In genomic region chr11:13009921-13010736, GRCh38 we compare ENCODE assay signal across 9 cellular contexts. TPM values are rescaled to one million over a fixed set of nuclear protein-coding genes. Genes with fewer than 3 reads are reported as not detected.
A peak's percentile ranks its signal among the peaks of the same experiment; 100 is the strongest.
DNase-seq lines count a peak whose midpoint lies in the region; ATAC-seq, FAIRE-seq and TF ChIP-seq lines count a peak whose summit lies in the region.
"Had no signal": no experiment of that assay in that cellular context is flagged by ENCODE, and none has a peak within 500 bp of the region (broad histone marks: within the 10 kb centered on the region; RNA-seq: fewer than 3 reads in every experiment).

No MANE protein-coding gene starts in this region.

- no peak for DNase-seq in D721Med (ENCODE audit: insufficient read length, low spot score)
- DNase-seq in NCI-H1105 treated with DMSO at 0.1 percent for 48 hours (lab: John Stamatoyannopoulos, UW), result peak; percentile 50
- no peak for DNase-seq in epithelial cell of proximal tubule (ENCODE audit: low read depth)
- no peak for DNase-seq in NCI-H446 (lab: John Stamatoyannopoulos, UW)
- no peak for DNase-seq in brain microvascular endothelial cell
- no peak for DNase-seq in activated CD4-positive, CD25-positive, alpha-beta regulatory T cell treated with anti-CD3 and anti-CD28 coated beads, Interleukin-2, amount 50 U/mL, for 72 hours
- DNase-seq: activated CD4-positive, alpha-beta T cell treated with anti-CD3 and anti-CD28 coated beads, Interleukin-2, amount 10 ng/mL, durations not matched to agents 24 days and 14 days had no signal

- peaks cover 11% of the 10 kb centered on the region for H3K27me3 ChIP-seq in mucosa of stomach (ENCODE audit: control insufficient read depth, insufficient read depth, low read length)
- peaks cover 83% of the 10 kb centered on the region for H3K27me3 ChIP-seq in brain microvascular endothelial cell (replicated peaks)

- H3K4me3 ChIP-seq in epithelial cell of proximal tubule (ENCODE audit: low read depth, low read length), result peak overlapping the region; percentile 63
- peak overlapping the region; percentile 32 for H3K4me3 ChIP-seq in mucosa of stomach (ENCODE audit: low read length)
- no peak overlapping the region for H3K4me3 ChIP-seq in brain microvascular endothelial cell (ENCODE audit: low read depth, low read length)

- H3K27ac ChIP-seq in brain microvascular endothelial cell, result no peak overlapping the region

- ATAC-seq in GM18498 (IDR thresholded peaks at IDR 0.05; ENCODE audit: unreplicated experiment), result no peak

- TF ChIP-seq CTCF in D721Med (IDR thresholded peaks at IDR 0.05; ENCODE audit: insufficient read depth, missing control alignments), result peak; percentile 11
- TF ChIP-seq CTCF in epithelial cell of proximal tubule (conservative IDR thresholded peaks at IDR 0.05; ENCODE audit: low read depth, low read length), result peak; percentile 41
- TF ChIP-seq CTCF in brain microvascular endothelial cell (IDR thresholded peaks at IDR 0.05; ENCODE audit: low read depth, low read length, missing control alignments), result no peak

- H3K4me1 ChIP-seq in mucosa of stomach (ENCODE audit: control insufficient read depth, insufficient read depth, low read length), result peaks cover 42% of the 10 kb centered on the region

- no peak for FAIRE-seq in D721Med (lab: Jason Lieb, UNC)

- H3K36me3 ChIP-seq in mucosa of stomach (ENCODE audit: control insufficient read depth, insufficient read depth, low read length) (no peaks in the 10 kb centered on the region), brain microvascular endothelial cell (replicated peaks) (no peaks in the 10 kb centered on the region)

- in situ Hi-C loops in brain microvascular endothelial cell (cut with HindIII; ENCODE audit: low pct_ligation_motif_present, low sequenced_read_pairs), result no loop called here

- peak overlapping the region; percentile 64 for H3K9ac ChIP-seq in mucosa of stomach (ENCODE audit: low read length)

- peaks cover 5% of the 10 kb centered on the region for H3K9me3 ChIP-seq in mucosa of stomach (ENCODE audit: control insufficient read depth, low read length)

RNA-seq across cellular contexts. Expression of gene RASSF10, which starts 1.0 kb away (rescaled TPM):
- total RNA-seq in epithelial cell of proximal tubule, result 1.6 and 3.0 TPM in 2 replicates
- total RNA-seq: activated CD4-positive, alpha-beta T cell treated with anti-CD3 and anti-CD28 coated beads, Interleukin-2, amount 10 ng/mL, durations not matched to agents 24 days and 14 days had no signal
